Comparison of ENCODE assay signal across 24 cellular contexts in genomic region chr1:38848069-38848468, GRCh38. TPM values are rescaled to one million over a fixed set of nuclear protein-coding genes. Genes with fewer than 3 reads are reported as not detected.
A peak's percentile ranks its signal among the peaks of the same experiment; 100 is the strongest.
DNase-seq lines count a peak whose midpoint lies in the region; ATAC-seq lines count a peak whose summit lies in the region.
"Had no signal": no experiment of that assay in that cellular context is flagged by ENCODE, and none has a peak within 500 bp of the region (broad histone marks: within the 10 kb centered on the region; RNA-seq: fewer than 3 reads in every experiment).

No MANE protein-coding gene starts in this region.

- H4K20me1 ChIP-seq in BLaER1 = no peaks in the 10 kb centered on the region

- CTCF ChIA-PET in activated naive CD4-positive, alpha-beta T cell treated with anti-CD3 and anti-CD28 coated beads for 36 hours (lab: Charles Lee) = no interaction called here

- DNase-seq in KBM-7 (peak; percentile 73), SIG-M5 (lab: John Stamatoyannopoulos, UW) (peak; percentile 81), left colon (no peak), midbrain (lab: John Stamatoyannopoulos, UW) (no peak), NCI-H1694 treated with DMSO at 0.1 percent for 48 hours (lab: John Stamatoyannopoulos, UW) (no peak)
- no peak for DNase-seq in stimulated activated effector memory CD8-positive, alpha-beta T cell treated with anti-CD3 and anti-CD28 coated beads, Interleukin-12 subunit alpha, Interleukin-12 subunit beta, amount 100 ng/mL, for 72 hours (ENCODE audit: low spot score in 2 of 2)
- no peak for DNase-seq in activated naive CD4-positive, alpha-beta T cell treated with anti-CD3 and anti-CD28 coated beads for 36 hours
- DNase-seq: activated naive CD4-positive, alpha-beta T cell treated with anti-CD3 and anti-CD28 coated beads, Interleukin-2, amount 50 U/mL, for 16 hours; colonic mucosa; foreskin fibroblast; NCI-H2081; NCI-H524; Peyer's patch; small intestine; stimulated activated naive CD4-positive, alpha-beta T cell treated with Interleukin-2 at 50 U/mL for 16 hours; T-cell had no signal

- H3K4me2 ChIP-seq in BLaER1 = peak overlapping the region; percentile 13; the same call in 1 of the 2 replicates

- H3K9ac ChIP-seq in BLaER1 = no peak overlapping the region
- H3K9ac ChIP-seq: parathyroid adenoma had no signal

- peaks cover 10% of the 10 kb centered on the region for H3K4me1 ChIP-seq in BLaER1
- H3K4me1 ChIP-seq: colonic mucosa, HAP-1, parathyroid adenoma had no signal

- H3K4me3 Mint-ChIP-seq in stimulated activated effector memory CD8-positive, alpha-beta T cell treated with anti-CD3 and anti-CD28 coated beads, Interleukin-12 subunit alpha, Interleukin-12 subunit beta, amount 100 ng/mL, for 72 hours = no peak overlapping the region
- H3K4me3 Mint-ChIP-seq in activated naive CD4-positive, alpha-beta T cell treated with anti-CD3 and anti-CD28 coated beads for 36 hours = no peak overlapping the region
- H3K4me3 Mint-ChIP-seq: T-cell had no signal

- peaks cover 24% of the 10 kb centered on the region for H3K4me1 Mint-ChIP-seq in stimulated activated effector memory CD8-positive, alpha-beta T cell treated with anti-CD3 and anti-CD28 coated beads, Interleukin-12 subunit alpha, Interleukin-12 subunit beta, amount 100 ng/mL, for 72 hours
- H3K4me1 Mint-ChIP-seq in activated naive CD4-positive, alpha-beta T cell treated with anti-CD3 and anti-CD28 coated beads for 36 hours (ENCODE audit: low read depth) = peaks cover 18% of the 10 kb centered on the region

- H3K27ac Mint-ChIP-seq in stimulated activated effector memory CD8-positive, alpha-beta T cell treated with anti-CD3 and anti-CD28 coated beads, Interleukin-12 subunit alpha, Interleukin-12 subunit beta, amount 100 ng/mL, for 72 hours = no peak overlapping the region
- H3K27ac Mint-ChIP-seq in activated naive CD4-positive, alpha-beta T cell treated with anti-CD3 and anti-CD28 coated beads for 36 hours = no peak overlapping the region
- H3K27ac Mint-ChIP-seq: T-cell had no signal

- in situ Hi-C loops in KBM-7 (cut with MboI; ENCODE audit: low pct_unique_long_range_greater_than_20kb, low sequenced_read_pairs) = loop anchor here (25.0 kb wide), 1 partner anchor 811 kb away; the partner anchor contains the start of gene POU3F1

- no peaks in the 10 kb centered on the region for H3K27me3 Mint-ChIP-seq in activated naive CD4-positive, alpha-beta T cell treated with anti-CD3 and anti-CD28 coated beads for 36 hours (ENCODE audit: low read depth)
- H3K27me3 Mint-ChIP-seq: T-cell had no signal

- peaks cover 3% of the 10 kb centered on the region for H3K9me3 Mint-ChIP-seq in stimulated activated effector memory CD8-positive, alpha-beta T cell treated with anti-CD3 and anti-CD28 coated beads, Interleukin-12 subunit alpha, Interleukin-12 subunit beta, amount 100 ng/mL, for 72 hours
- H3K9me3 Mint-ChIP-seq in activated naive CD4-positive, alpha-beta T cell treated with anti-CD3 and anti-CD28 coated beads for 36 hours = peaks cover 1% of the 10 kb centered on the region

- no peaks in the 10 kb centered on the region for H3K27me3 ChIP-seq in BLaER1
- H3K27me3 ChIP-seq: colonic mucosa, Peyer's patch had no signal

- H3K36me3 ChIP-seq in BLaER1 = peaks cover 85% of the 10 kb centered on the region

- intact Hi-C loops in left colon (cut with DNase I, micrococcal nuclease) = no loop called here
- intact Hi-C loops in activated naive CD4-positive, alpha-beta T cell treated with anti-CD3 and anti-CD28 coated beads for 36 hours (cut with micrococcal nuclease) = no loop called here

- peak; percentile 19 for ATAC-seq in left colon
- ATAC-seq in stimulated activated effector memory CD8-positive, alpha-beta T cell treated with anti-CD3 and anti-CD28 coated beads, Interleukin-12 subunit alpha, Interleukin-12 subunit beta, amount 100 ng/mL, for 72 hours = no peak
- ATAC-seq: activated CD4-positive, CD25-positive, alpha-beta regulatory T cell treated with anti-CD3 and anti-CD28 coated beads, Interleukin-2, amount 50 U/mL, for 24 hours; left lobe of liver; T-cell had no signal

- H3K27ac ChIP-seq in BLaER1 = no peak overlapping the region
- H3K27ac ChIP-seq: colonic mucosa, parathyroid adenoma, Peyer's patch had no signal

- 0 out of 2 replicates have a peak, but pooled peaks cover 3% of the 10 kb centered on the region for H3K9me3 ChIP-seq in BLaER1
- H3K9me3 ChIP-seq: colonic mucosa, HAP-1, Peyer's patch had no signal

- H3K36me3 Mint-ChIP-seq in stimulated activated effector memory CD8-positive, alpha-beta T cell treated with anti-CD3 and anti-CD28 coated beads, Interleukin-12 subunit alpha, Interleukin-12 subunit beta, amount 100 ng/mL, for 72 hours = peaks cover 100% of the 10 kb centered on the region
- H3K36me3 Mint-ChIP-seq in activated naive CD4-positive, alpha-beta T cell treated with anti-CD3 and anti-CD28 coated beads for 36 hours (ENCODE audit: low read depth) = peaks cover 47% of the 10 kb centered on the region

- no peak overlapping the region for H3K4me3 ChIP-seq in BLaER1
- H3K4me3 ChIP-seq: colonic mucosa, HAP-1, Peyer's patch had no signal

RNA-seq across cellular contexts. Expression of gene RRAGC, which starts 11.5 kb away (rescaled TPM):
- total RNA-seq in left colon = 10 to 100 TPM; 30.7 to 37.9 TPM
- 10 to 100 TPM; 22.3 to 23.3 TPM for total RNA-seq in activated naive CD4-positive, alpha-beta T cell treated with anti-CD3 and anti-CD28 coated beads for 36 hours

RNA-seq across cellular contexts. Expression of gene MYCBP, which starts 25.1 kb away (rescaled TPM):
- 10 to 100 TPM; 32.7 to 39.3 TPM for total RNA-seq in left colon
- total RNA-seq in activated naive CD4-positive, alpha-beta T cell treated with anti-CD3 and anti-CD28 coated beads for 36 hours = 10 to 100 TPM; 54.6 to 58.0 TPM

RNA-seq across cellular contexts. Expression of gene GJA9, which starts 33.3 kb away (rescaled TPM):
- total RNA-seq in left colon = 1 to 10 TPM; 1.2 to 1.4 TPM
- not detected for total RNA-seq in activated naive CD4-positive, alpha-beta T cell treated with anti-CD3 and anti-CD28 coated beads for 36 hours
- total RNA-seq: A673, endothelial cell of umbilical vein, left lobe of liver, M059J, Peyer's patch, T-cell had no signal

Comparison
In these comparisons a context has a peak if more than half of its experiments do, and no peak if none do; other contexts are left out.
1. DNase-seq: peak in KBM-7 (single experiment) and SIG-M5 (single experiment); none in left colon (0 of 2), midbrain (single experiment), stimulated activated effector memory CD8-positive, alpha-beta T cell treated with anti-CD3 and anti-CD28 coated beads, Interleukin-12 subunit alpha, Interleukin-12 subunit beta, amount 100 ng/mL, for 72 hours (0 of 2), activated naive CD4-positive, alpha-beta T cell treated with anti-CD3 and anti-CD28 coated beads for 36 hours (single experiment) and NCI-H1694 treated with DMSO at 0.1 percent for 48 hours (single experiment).